ENCODE assay signal across 2 cellular contexts in genomic region chr16:67933805-67934204, GRCh38.
A peak's percentile ranks its signal among the peaks of the same experiment; 100 is the strongest.
TF ChIP-seq lines count a peak whose summit lies in the region.

No MANE protein-coding gene starts in this region.

TF ChIP-seq in HCT116, 20 proteins besides CTCF, POLR2A, EP300 and RAD21:
- TF ChIP-seq TCF7L2 (IDR thresholded peaks at IDR 0.05; ENCODE audit: borderline replicate concordance, extremely low read depth, insufficient read depth, insufficient read length) (no peak), JUND (IDR thresholded peaks at IDR 0.05) (no peak), EZH2 (IDR thresholded peaks at IDR 0.05) (no peak), SIN3A (IDR thresholded peaks at IDR 0.05; ENCODE audit: low read depth) (no peak), ZFX (IDR thresholded peaks at IDR 0.05) (no peak), ZBTB33 (IDR thresholded peaks at IDR 0.05; ENCODE audit: extremely low read depth, insufficient replicate concordance, low read length) (no peak), ELF1 (IDR thresholded peaks at IDR 0.05; ENCODE audit: borderline replicate concordance, low read depth) (no peak), REST (IDR thresholded peaks at IDR 0.05; ENCODE audit: low read depth) (no peak), CBX3 (IDR thresholded peaks at IDR 0.05; ENCODE audit: low read depth) (no peak), POLR2AphosphoS5 (IDR thresholded peaks at IDR 0.05; ENCODE audit: low read depth, low read length) (no peak)

TF ChIP-seq in GM12878, 131 proteins besides CTCF, POLR2A, EP300 and RAD21:
- TF ChIP-seq PAX5 (IDR thresholded peaks at IDR 0.05; ENCODE audit: borderline replicate concordance, low read depth, low read length) (no peak), PML (IDR thresholded peaks at IDR 0.05; ENCODE audit: low read length) (0 out of 2 replicates have a peak, but pooled peaks have one; percentile 9), POLR2AphosphoS5 (IDR thresholded peaks at IDR 0.05; ENCODE audit: low read length) (peak; percentile 29; the same call in 1 of the 2 replicates)
